Comparison of ENCODE assay signal across 8 cellular contexts in the genomic region with DNA sequence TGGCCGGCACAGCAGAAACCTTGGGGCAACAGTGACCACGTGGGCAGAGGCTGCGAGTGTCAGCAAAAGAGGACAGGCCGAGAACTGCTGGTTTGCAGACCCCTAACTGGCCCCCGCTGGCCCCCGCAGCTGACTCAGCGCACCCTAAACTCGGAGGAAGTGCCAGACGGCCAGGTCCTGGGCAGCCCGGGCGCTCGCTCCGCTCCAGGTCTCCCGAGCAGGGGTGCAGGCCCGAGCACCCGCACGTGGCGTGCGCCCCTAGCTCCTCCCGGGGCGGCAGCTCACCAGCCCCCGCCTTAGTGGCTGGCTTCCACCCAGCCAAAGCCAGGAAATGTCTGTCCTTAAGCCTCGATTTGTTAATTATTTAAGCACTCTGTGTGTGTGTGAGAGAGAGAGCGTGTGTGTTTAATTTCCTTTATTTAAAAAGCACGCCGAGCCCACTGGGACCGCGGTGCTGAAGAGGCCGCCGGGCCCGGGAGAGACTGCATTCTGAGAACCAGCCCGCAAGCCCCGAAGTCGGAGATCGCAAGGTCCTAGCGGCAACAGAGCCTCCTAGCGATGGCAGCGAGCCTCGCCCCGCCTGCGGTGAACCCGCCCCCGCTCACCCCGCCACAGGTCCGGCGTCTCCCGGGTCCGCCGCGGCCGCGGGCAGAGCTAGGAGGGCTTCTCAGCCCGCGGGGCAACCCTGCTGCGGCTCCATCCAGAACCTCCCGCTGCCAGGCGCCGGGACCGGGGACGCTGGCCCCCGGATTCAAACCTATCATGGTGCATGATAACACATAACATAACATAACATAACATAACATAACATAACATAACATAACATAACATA. TPM values are rescaled to one million over a fixed set of nuclear protein-coding genes. Genes with fewer than 3 reads are reported as not detected.
DNase-seq lines count a peak whose midpoint lies in the region; ATAC-seq, FAIRE-seq and TF ChIP-seq lines count a peak whose summit lies in the region.

No MANE protein-coding gene starts in this region.

- no peaks in the 10 kb centered on the region for H3K36me3 Mint-ChIP-seq in activated CD4-positive, alpha-beta T cell treated with anti-CD3 and anti-CD28 coated beads, Interleukin-2, amount 10 ng/mL, durations not matched to agents 24 days and 14 days (ENCODE audit: low read depth)

- no TSS peak for BruUV-seq in HepG2 (replicated peaks; lab: Mats Ljungman, UMichigan)

- peak overlapping the region; percentile 89 for H3K4me2 ChIP-seq in HepG2 (ENCODE audit: low read depth, low read length)

- H4K20me1 ChIP-seq in HepG2 (ENCODE audit: insufficient read depth, low read length), result no peaks in the 10 kb centered on the region

- POLR2A ChIA-PET in HepG2 (lab: Yijun Ruan, JAX), result interaction anchor here (1.4 kb wide), 1 partner anchor 45 kb away, joined by 6 read pairs; no protein-coding TSS in a partner anchor

- peak overlapping the region; percentile 90 for H3K4me3 Mint-ChIP-seq in activated CD4-positive, alpha-beta T cell treated with anti-CD3 and anti-CD28 coated beads, Interleukin-2, amount 10 ng/mL, durations not matched to agents 24 days and 14 days

- no peaks in the 10 kb centered on the region for H3K9me3 Mint-ChIP-seq in activated CD4-positive, alpha-beta T cell treated with anti-CD3 and anti-CD28 coated beads, Interleukin-2, amount 10 ng/mL, durations not matched to agents 24 days and 14 days

- no peak overlapping the region for H2AFZ ChIP-seq in HepG2 (ENCODE audit: low read length)

- H3K9me3 ChIP-seq in HepG2 (ENCODE audit: low read length), result no peaks in the 10 kb centered on the region

- CTCF ChIA-PET in HepG2 (lab: Yijun Ruan, JAX; ENCODE audit: low intra/inter-chr PET ratio, low total read pairs), result no interaction called here

- peak; percentile 76 for TF ChIP-seq CTCF in HepG2 (CRISPR knock-in tag; IDR thresholded peaks at IDR 0.05)

- peak; percentile 92 for ATAC-seq in GM18498 (IDR thresholded peaks at IDR 0.05; ENCODE audit: unreplicated experiment)
- peak; percentile 96 for ATAC-seq in HG02642 (IDR thresholded peaks at IDR 0.05; ENCODE audit: poor library complexity, unreplicated experiment)
- ATAC-seq in HepG2, result peak; percentile 97

- TF ChIP-seq POLR2A in HepG2 (IDR thresholded peaks at IDR 0.05; ENCODE audit: insufficient read depth in 1 of 2, low read depth in 2 of 2, low read length in 2 of 2), result no peak

- peak overlapping the region; percentile 38 to 71 (median 50) for H3K4me3 ChIP-seq in HepG2 (replicated peaks in 1 of 3; ENCODE audit: insufficient read depth in 1 of 3, low read depth in 2 of 3, low read length in 3 of 3)

- FAIRE-seq in HepG2 (lab: Jason Lieb, UNC), result no peak

- peaks cover 22% of the 10 kb centered on the region for H3K4me1 Mint-ChIP-seq in activated CD4-positive, alpha-beta T cell treated with anti-CD3 and anti-CD28 coated beads, Interleukin-2, amount 10 ng/mL, durations not matched to agents 24 days and 14 days

- peak overlapping the region; percentile 88 for H3K27ac Mint-ChIP-seq in activated CD4-positive, alpha-beta T cell treated with anti-CD3 and anti-CD28 coated beads, Interleukin-2, amount 10 ng/mL, durations not matched to agents 24 days and 14 days

- TF ChIP-seq RAD21 in HepG2 (CRISPR knock-in tag; IDR thresholded peaks at IDR 0.05), result peak; percentile 62; the same call in 1 of the 2 replicates

- WGBS in HepG2 (ENCODE audit: low lambda C conversion rate), result 1% methylated on average over 16 of the region's 61 CpGs

- peaks cover 4 to 32% of the 10 kb centered on the region in 2 experiments; a peak in 4 of 5 replicates for H3K27me3 ChIP-seq in HepG2 (ENCODE audit: control insufficient read depth in 1 of 2, insufficient read depth in 2 of 2, low read length in 2 of 2)

- intact Hi-C loops in activated CD4-positive, alpha-beta T cell treated with anti-CD3 and anti-CD28 coated beads, Interleukin-2, amount 10 ng/mL, durations not matched to agents 24 days and 14 days (cut with micrococcal nuclease), result loop anchor here (1.0 to 10.0 kb wide), 4 partner anchors 9 to 480 kb away; a partner anchor contains a TSS
- intact Hi-C loops in HepG2 (cut with micrococcal nuclease; ENCODE audit: unreplicated experiment), result loop anchor here (5.0 kb wide), 1 partner anchor 36 kb away; no protein-coding TSS in a partner anchor

- DNase-seq in NCI-H146 treated with DMSO at 0.1 percent for 48 hours (lab: John Stamatoyannopoulos, UW; ENCODE audit: unreplicated experiment) (peak; percentile 44), dermis blood vessel endothelial cell (peak; percentile 84), HepG2 (ENCODE audit: low spot score) (peak; percentile 51), KG1 (lab: John Stamatoyannopoulos, UW) (no peak)
- peak; percentile 88 for DNase-seq in activated CD4-positive, alpha-beta T cell treated with anti-CD3 and anti-CD28 coated beads, Interleukin-2, amount 10 ng/mL, durations not matched to agents 24 days and 14 days
- DNase-seq in stimulated activated CD4-positive, alpha-beta T cell treated with anti-CD3 and anti-CD28 coated beads, Interleukin-2, amount 100 ng/mL, for 48 hours, result peak; percentile 56 to 67

- H3K27ac ChIP-seq in HepG2 (ENCODE audit: extremely low read length, insufficient read depth, low read length), result no peak overlapping the region

- no peaks in the 10 kb centered on the region for H3K79me2 ChIP-seq in HepG2 (ENCODE audit: insufficient read depth, low read length)

- in situ Hi-C loops in HepG2 (cut with HindIII; ENCODE audit: extremely low pct_ligation_motif_present, low pct_unique_long_range_greater_than_20kb), result loop anchor here (10.0 kb wide), 1 partner anchor 464 kb away; no protein-coding TSS in a partner anchor

- peak overlapping the region; percentile 57; the same call in 1 of the 2 replicates for H3K9ac ChIP-seq in HepG2 (ENCODE audit: insufficient read depth, low read depth, low read length)

- TF ChIP-seq EP300 in HepG2 (IDR thresholded peaks at IDR 0.05; ENCODE audit: low read depth in 2 of 2, low read length in 2 of 2) (no peak), HepG2 (CRISPR knock-in tag; IDR thresholded peaks at IDR 0.05; ENCODE audit: borderline replicate concordance) (no peak)

- H3K4me1 ChIP-seq in HepG2 (ENCODE audit: insufficient read depth, low read length), result peaks cover 17% of the 10 kb centered on the region

- no peaks in the 10 kb centered on the region for H3K36me3 ChIP-seq in HepG2 (replicated peaks in 1 of 2; ENCODE audit: control insufficient read depth in 1 of 2, insufficient read depth in 2 of 2, low read length in 2 of 2)

- peaks cover 33% of the 10 kb centered on the region for H3K27me3 Mint-ChIP-seq in activated CD4-positive, alpha-beta T cell treated with anti-CD3 and anti-CD28 coated beads, Interleukin-2, amount 10 ng/mL, durations not matched to agents 24 days and 14 days

RNA-seq across cellular contexts. Expression of a gene that starts 45.9 kb away (rescaled TPM):
- total RNA-seq in activated CD4-positive, alpha-beta T cell treated with anti-CD3 and anti-CD28 coated beads, Interleukin-2, amount 10 ng/mL, durations not matched to agents 24 days and 14 days, result 22.7 and 23.1 TPM in 2 replicates
- total RNA-seq in dermis blood vessel endothelial cell (17.1 and 18.4 TPM in 2 replicates), HepG2 (2016; rRNA removed; fragmentation: Illumina TruSeq; extraction: Trizol) (18.7 and 21.4 TPM in 2 replicates)
- total RNA-seq in HepG2 (2016; cell fraction: cytosol; rRNA removed; fragmentation: Illumina TruSeq; extraction: Trizol; ENCODE audit: low read depth), result 2.2 and 3.1 TPM in 2 replicates
- 18.5 and 22.0 TPM in 2 replicates for total RNA-seq in HepG2 (2016; cell fraction: insoluble cytoplasmic fraction; rRNA removed; fragmentation: Illumina TruSeq; extraction: Trizol)
- 7.9 and 8.4 TPM in 2 replicates for total RNA-seq in HepG2 (2016; cell fraction: membrane; rRNA removed; fragmentation: Illumina TruSeq; extraction: Trizol)
- 24.3 and 25.6 TPM in 2 replicates for total RNA-seq in HepG2 (2016; cell fraction: nucleus; rRNA removed; fragmentation: Illumina TruSeq; extraction: Trizol)
- polyA plus RNA-seq in HepG2 (2011; rRNA removed), result 14.1 and 17.0 TPM in 2 replicates
- polyA plus RNA-seq in HepG2 (2011; cell fraction: cytosol; rRNA removed), result 7.8 and 10.0 TPM in 2 replicates
- polyA plus RNA-seq in HepG2 (2011; cell fraction: nucleus; rRNA removed), result 10.9 and 11.0 TPM in 2 replicates
- 13.3 and 14.9 TPM in 2 replicates for polyA plus RNA-seq in HepG2 (2012)
- polyA plus RNA-seq in HepG2 (2016; cell fraction: cytosol; fragmentation: Illumina TruSeq; extraction: Trizol; ENCODE audit: low read depth), result 1.8 and 2.0 TPM in 2 replicates
- polyA plus RNA-seq in HepG2 (2016; cell fraction: insoluble cytoplasmic fraction; fragmentation: Illumina TruSeq; extraction: Trizol; ENCODE audit: low read depth), result 24.1 and 24.4 TPM in 2 replicates
- 5.4 TPM in 2 replicates for polyA plus RNA-seq in HepG2 (2016; cell fraction: membrane; fragmentation: Illumina TruSeq; extraction: Trizol; ENCODE audit: low read depth)
- 21.6 and 21.7 TPM in 2 replicates for polyA plus RNA-seq in HepG2 (2016; cell fraction: nucleus; fragmentation: Illumina TruSeq; extraction: Trizol; ENCODE audit: insufficient read depth, low read depth)
- polyA minus RNA-seq in HepG2 (2011; rRNA and poly(A)+ RNA removed; ENCODE audit: low replicate concordance), result 11.8 and 17.2 TPM in 2 replicates
- polyA minus RNA-seq in HepG2 (2011; cell fraction: cytosol; rRNA and poly(A)+ RNA removed), result 8.8 and 10.6 TPM in 2 replicates
- polyA minus RNA-seq in HepG2 (2011; cell fraction: nucleus; rRNA and poly(A)+ RNA removed), result 65.3 and 67.1 TPM in 2 replicates
